ENCODE assay signal across 10 cellular contexts in genomic region chr19:51903192-51903591, GRCh38. TPM values are rescaled to one million over a fixed set of nuclear protein-coding genes. Genes with fewer than 3 reads are reported as not detected.
A peak's percentile ranks its signal among the peaks of the same experiment; 100 is the strongest.
DNase-seq lines count a peak whose midpoint lies in the region; ATAC-seq and TF ChIP-seq lines count a peak whose summit lies in the region.
"Had no signal": no experiment of that assay in that cellular context is flagged by ENCODE, and none has a peak within 500 bp of the region (broad histone marks: within the 10 kb centered on the region; RNA-seq: fewer than 3 reads in every experiment).

No MANE protein-coding gene starts in this region.

- H3K4me1 Mint-ChIP-seq in T-helper 17 cell = peaks cover 3% of the 10 kb centered on the region

- no peak for TF ChIP-seq CTCF in DND-41 (IDR thresholded peaks at IDR 0.05; ENCODE audit: borderline replicate concordance, extremely low read depth, low read length, poor library complexity, severe bottlenecking)
- no peak for TF ChIP-seq CTCF in parathyroid adenoma (IDR thresholded peaks at IDR 0.05)

- H3K27ac Mint-ChIP-seq in T-helper 17 cell = no peak overlapping the region

- ATAC-seq in DND-41 (ENCODE audit: insufficient read depth, low read depth) (no peak), T-helper 17 cell (no peak)

- H3K36me3 ChIP-seq in DND-41 (ENCODE audit: insufficient read depth, low read length) (peaks cover 59% of the 10 kb centered on the region), parathyroid adenoma (ENCODE audit: control insufficient read depth, insufficient read depth, low read length) (no peaks in the 10 kb centered on the region)

- peaks cover 6% of the 10 kb centered on the region for H3K27me3 Mint-ChIP-seq in T-helper 17 cell

- H3K4me1 ChIP-seq in DND-41 (ENCODE audit: insufficient read depth, low read length) = peaks cover 12% of the 10 kb centered on the region
- peaks cover 4% of the 10 kb centered on the region for H3K4me1 ChIP-seq in parathyroid adenoma

- H2AFZ ChIP-seq in DND-41 (ENCODE audit: low read depth, low read length) = no peak overlapping the region
- no peak overlapping the region for H2AFZ ChIP-seq in parathyroid adenoma

- H3K4me3 Mint-ChIP-seq in T-helper 17 cell = peak overlapping the region; percentile 5

- no peaks in the 10 kb centered on the region for H4K20me1 ChIP-seq in DND-41 (ENCODE audit: insufficient read depth, low read length)

- DNase-seq in DND-41 = no peak
- DNase-seq in T-helper 17 cell = no peak
- DNase-seq in globus pallidus (ENCODE audit: low spot score) = peak; percentile 66
- DNase-seq in NK-92 (lab: John Stamatoyannopoulos, UW; ENCODE audit: unreplicated experiment) = no peak
- no peak for DNase-seq in OCI-M2 (lab: John Stamatoyannopoulos, UW; ENCODE audit: unreplicated experiment)
- no peak for DNase-seq in NCI-H1092 (lab: John Stamatoyannopoulos, UW)
- DNase-seq in COLO668 (lab: John Stamatoyannopoulos, UW; ENCODE audit: unreplicated experiment) = no peak
- DNase-seq: effector CD4-positive, alpha-beta T cell; MG63 had no signal

- peaks cover 67% of the 10 kb centered on the region for H3K9me3 ChIP-seq in DND-41 (ENCODE audit: insufficient read depth, low read length, severe bottlenecking)
- H3K9me3 ChIP-seq in T-helper 17 cell (ENCODE audit: control insufficient read depth, low read length, poor library complexity, severe bottlenecking) = peaks cover 35% of the 10 kb centered on the region
- no peaks in the 10 kb centered on the region for H3K9me3 ChIP-seq in parathyroid adenoma (ENCODE audit: control insufficient read depth, low read length)

- H3K79me2 ChIP-seq in DND-41 (ENCODE audit: insufficient read depth, low read length) (peaks cover 66% of the 10 kb centered on the region), parathyroid adenoma (peaks cover 35% of the 10 kb centered on the region)

- H3K27ac ChIP-seq in DND-41 (ENCODE audit: low read length) = 0 out of 2 replicates have a peak overlapping the region, but pooled peaks have one; percentile 6
- no peak overlapping the region for H3K27ac ChIP-seq in parathyroid adenoma

- H3K27me3 ChIP-seq in DND-41 (ENCODE audit: insufficient read depth, low read length, poor library complexity) (no peaks in the 10 kb centered on the region), parathyroid adenoma (ENCODE audit: control insufficient read depth, insufficient read depth, low read length) (no peaks in the 10 kb centered on the region)
- H3K27me3 ChIP-seq: MG63 had no signal

- H3K4me2 ChIP-seq in DND-41 (ENCODE audit: insufficient read depth, low read length) = peak overlapping the region; percentile 65
- no peak overlapping the region for H3K4me2 ChIP-seq in parathyroid adenoma (ENCODE audit: low read length)

- H3K4me3 ChIP-seq in DND-41 (ENCODE audit: low read depth in 1 of 2, low read length in 2 of 2) (peak overlapping the region in 1 of 2 experiments; percentile 76; a peak in 2 of 4 replicates), parathyroid adenoma (ENCODE audit: low read depth, low read length) (peak overlapping the region; percentile 90)

- peaks cover 6% of the 10 kb centered on the region for H3K36me3 Mint-ChIP-seq in T-helper 17 cell (ENCODE audit: low read depth)

- H3K9ac ChIP-seq in DND-41 (ENCODE audit: low read depth, low read length) (no peak overlapping the region), parathyroid adenoma (no peak overlapping the region)

RNA-seq across cellular contexts. Expression of gene ZNF649, which starts 1.6 kb away (rescaled TPM):
- 10 to 100 TPM in 1 of 2 donors, 1 to 10 TPM in 1; 8.0 to 10.2 TPM for total RNA-seq in T-helper 17 cell

RNA-seq across cellular contexts. Expression of gene ZNF577, which starts 15.4 kb away (rescaled TPM):
- total RNA-seq in T-helper 17 cell = 1 to 10 TPM; 5.4 to 8.3 TPM

RNA-seq across cellular contexts. Expression of gene ZNF613, which starts 24.1 kb away (rescaled TPM):
- 1 to 10 TPM; 2.0 to 3.3 TPM for total RNA-seq in T-helper 17 cell
